In genomic region chr1:172041689-172042088, GRCh38 we compare ENCODE assay signal across 8 cellular contexts.
DNase-seq lines count a peak whose midpoint lies in the region; ATAC-seq, FAIRE-seq and TF ChIP-seq lines count a peak whose summit lies in the region.

No MANE protein-coding gene starts in this region.

- in situ Hi-C loops in GM13976 (cut with MboI; ENCODE audit: low sequenced_read_pairs, unreplicated experiment): no loop called here

- no peak for ATAC-seq in GM18511 (IDR thresholded peaks at IDR 0.05; ENCODE audit: unreplicated experiment)
- no peak for ATAC-seq in GM19467 (IDR thresholded peaks at IDR 0.05; ENCODE audit: unreplicated experiment)

- no peak for TF ChIP-seq CTCF in GM13976 (IDR thresholded peaks at IDR 0.05; ENCODE audit: borderline replicate concordance, control extremely low read depth, extremely low read depth, insufficient read depth, missing control alignments)

- H3K4me3 ChIP-seq in small intestine (ENCODE audit: low read depth in 1 of 2, low read length in 2 of 2): no peak overlapping the region

- no peaks in the 10 kb centered on the region for H3K4me1 ChIP-seq in small intestine (ENCODE audit: control insufficient read depth in 2 of 2, insufficient read depth in 1 of 2, low read depth in 1 of 2, low read length in 1 of 2)

- H3K27me3 ChIP-seq in small intestine (ENCODE audit: control insufficient read depth in 2 of 2, insufficient read depth in 2 of 2, low read length in 2 of 2): no peaks in the 10 kb centered on the region

- peak; percentile 40 for DNase-seq in RPMI7951 (ENCODE audit: low read depth)
- DNase-seq in fibroblast of peridontal ligament (ENCODE audit: extremely low read depth): peak; percentile 61
- peak; percentile 5 for DNase-seq in small intestine
- DNase-seq in nucleus accumbens (lab: John Stamatoyannopoulos, UW): no peak
- DNase-seq in GM13976 (ENCODE audit: low spot score): no peak

- FAIRE-seq in G401.6 (lab: Jason Lieb, UNC) (peak; percentile 98), small intestine (lab: Jason Lieb, UNC) (no peak)

- no peak overlapping the region for H3K27ac ChIP-seq in small intestine (ENCODE audit: low read depth in 1 of 2, low read length in 1 of 2)

- H3K9me3 ChIP-seq in small intestine (ENCODE audit: control insufficient read depth, low read depth): no peaks in the 10 kb centered on the region

- H3K36me3 ChIP-seq in small intestine (ENCODE audit: control insufficient read depth in 2 of 2, insufficient read depth in 2 of 2, low read length in 2 of 2): no peaks in the 10 kb centered on the region

Comparison
In these comparisons a context has a peak if more than half of its experiments do, and no peak if none do; other contexts are left out.
1. DNase-seq: peak in RPMI7951 (single experiment), fibroblast of peridontal ligament (single experiment) and small intestine (single experiment); none in nucleus accumbens (0 of 56) and GM13976 (single experiment).